Comparison of ENCODE assay signal across 12 cellular contexts in genomic region chr9:37965116-37965515, GRCh38.
A peak's percentile ranks its signal among the peaks of the same experiment; 100 is the strongest.
DNase-seq lines count a peak whose midpoint lies in the region; ATAC-seq and TF ChIP-seq lines count a peak whose summit lies in the region.
"Had no signal": no experiment of that assay in that cellular context is flagged by ENCODE, and none has a peak within 500 bp of the region (broad histone marks: within the 10 kb centered on the region; RNA-seq: fewer than 3 reads in every experiment).

No MANE protein-coding gene starts in this region.

- H3K4me3 ChIP-seq in AG04450 (ENCODE audit: low read depth, low read length) (no peak overlapping the region), ascending aorta (no peak overlapping the region), hepatocyte (no peak overlapping the region), skeletal muscle satellite cell (ENCODE audit: low read length) (no peak overlapping the region)
- H3K4me3 ChIP-seq: thyroid gland had no signal

- H3K4me1 ChIP-seq in ascending aorta = peaks cover 5 to 40% of the 10 kb centered on the region in 2 donors
- H3K4me1 ChIP-seq in hepatocyte (ENCODE audit: insufficient read depth) = peaks cover 62% of the 10 kb centered on the region
- H3K4me1 ChIP-seq in skeletal muscle satellite cell (ENCODE audit: control insufficient read depth, insufficient read depth, low read length) = peaks cover 45% of the 10 kb centered on the region
- H3K4me1 ChIP-seq: thyroid gland had no signal

- H3K27me3 ChIP-seq in AG04450 (ENCODE audit: control insufficient read depth, insufficient read depth, low read length) = no peaks in the 10 kb centered on the region
- H3K27me3 ChIP-seq in ascending aorta = no peaks in the 10 kb centered on the region
- H3K27me3 ChIP-seq in hepatocyte = no peaks in the 10 kb centered on the region
- no peaks in the 10 kb centered on the region for H3K27me3 ChIP-seq in skeletal muscle satellite cell (ENCODE audit: control insufficient read depth, insufficient read depth, low read length)
- H3K27me3 ChIP-seq: thyroid gland had no signal

- POLR2A ChIA-PET in AG04450 (lab: Yijun Ruan, JAX) = no interaction called here

- TF ChIP-seq CTCF in AG04450 (IDR thresholded peaks at IDR 0.05; ENCODE audit: low read depth, low read length) = no peak
- TF ChIP-seq CTCF in ascending aorta (IDR thresholded peaks at IDR 0.05) = no peak
- TF ChIP-seq CTCF in hepatocyte (IDR thresholded peaks at IDR 0.05; ENCODE audit: poor library complexity) = no peak

- H3K36me3 ChIP-seq in ascending aorta (no peaks in the 10 kb centered on the region), hepatocyte (replicated peaks; ENCODE audit: insufficient read depth, low read depth) (no peaks in the 10 kb centered on the region), skeletal muscle satellite cell (ENCODE audit: insufficient read depth, low read length) (peaks cover 6% of the 10 kb centered on the region)
- H3K36me3 ChIP-seq: thyroid gland had no signal

- H2AFZ ChIP-seq in hepatocyte = no peak overlapping the region

- H3K4me2 ChIP-seq in hepatocyte = peak overlapping the region; percentile 48
- peak overlapping the region; percentile 16 for H3K4me2 ChIP-seq in skeletal muscle satellite cell (ENCODE audit: low read length)

- no peak for ATAC-seq in activated CD4-positive, CD25-positive, alpha-beta regulatory T cell treated with anti-CD3 and anti-CD28 coated beads, Interleukin-2, amount 50 U/mL, for 24 hours

- DNase-seq in AG04450 (ENCODE audit: low read depth, low spot score) (no peak), ascending aorta (ENCODE audit: low spot score in 2 of 2) (no peak), hepatocyte (ENCODE audit: low spot score) (no peak), activated gamma-delta T cell treated with Interleukin-2 at 50 U/mL for 16 hours (no peak), NOMO-1 treated with DMSO at 0.1 percent for 48 hours (lab: John Stamatoyannopoulos, UW; ENCODE audit: unreplicated experiment) (no peak)
- no peak for DNase-seq in activated CD4-positive, alpha-beta T cell treated with anti-CD3 and anti-CD28 coated beads for 1 hour
- DNase-seq: KG1; left cardiac atrium; stimulated activated CD4-positive, alpha-beta T cell treated with anti-CD3 and anti-CD28 coated beads, Interleukin-12 subunit alpha, Interleukin-12 subunit beta, amount 100 ng/mL, for 4 hours; thyroid gland had no signal

- H3K9me3 ChIP-seq in AG04450 (ENCODE audit: control insufficient read depth, insufficient read depth, low read length) (no peaks in the 10 kb centered on the region), ascending aorta (no peaks in the 10 kb centered on the region), hepatocyte (ENCODE audit: low read depth) (no peaks in the 10 kb centered on the region), skeletal muscle satellite cell (replicated peaks; ENCODE audit: low read length) (no peaks in the 10 kb centered on the region)
- H3K9me3 ChIP-seq: thyroid gland had no signal

- peak overlapping the region; percentile 5 for H3K9ac ChIP-seq in skeletal muscle satellite cell (ENCODE audit: low read depth, low read length)

- H3K79me2 ChIP-seq in hepatocyte = peaks cover 25% of the 10 kb centered on the region

- CTCF ChIA-PET in AG04450 (lab: Charles Lee) = no interaction called here

- no peaks in the 10 kb centered on the region for H3K9me2 ChIP-seq in hepatocyte (replicated peaks; ENCODE audit: insufficient read depth)

- H3K27ac ChIP-seq in AG04450 (ENCODE audit: low read depth, low read length) (peak overlapping the region; percentile 93), ascending aorta (peak overlapping the region; percentile 76 to 91), hepatocyte (peak overlapping the region; percentile 97)
- H3K27ac ChIP-seq: thyroid gland had no signal

- intact Hi-C loops in ascending aorta (cut with DNase I) = loop anchor here (2.0 kb wide), 1 partner anchor 62 kb away; no protein-coding TSS in a partner anchor

- WGBS in hepatocyte (ENCODE audit: low lambda C conversion rate, missing lambda C conversion rate) = 80% methylated on average over 2 of the region's 2 CpGs

- no peaks in the 10 kb centered on the region for H4K20me1 ChIP-seq in hepatocyte (ENCODE audit: insufficient read depth, poor library complexity, severe bottlenecking)
